Comparison of ENCODE assay signal across 8 cellular contexts in the genomic region with DNA sequence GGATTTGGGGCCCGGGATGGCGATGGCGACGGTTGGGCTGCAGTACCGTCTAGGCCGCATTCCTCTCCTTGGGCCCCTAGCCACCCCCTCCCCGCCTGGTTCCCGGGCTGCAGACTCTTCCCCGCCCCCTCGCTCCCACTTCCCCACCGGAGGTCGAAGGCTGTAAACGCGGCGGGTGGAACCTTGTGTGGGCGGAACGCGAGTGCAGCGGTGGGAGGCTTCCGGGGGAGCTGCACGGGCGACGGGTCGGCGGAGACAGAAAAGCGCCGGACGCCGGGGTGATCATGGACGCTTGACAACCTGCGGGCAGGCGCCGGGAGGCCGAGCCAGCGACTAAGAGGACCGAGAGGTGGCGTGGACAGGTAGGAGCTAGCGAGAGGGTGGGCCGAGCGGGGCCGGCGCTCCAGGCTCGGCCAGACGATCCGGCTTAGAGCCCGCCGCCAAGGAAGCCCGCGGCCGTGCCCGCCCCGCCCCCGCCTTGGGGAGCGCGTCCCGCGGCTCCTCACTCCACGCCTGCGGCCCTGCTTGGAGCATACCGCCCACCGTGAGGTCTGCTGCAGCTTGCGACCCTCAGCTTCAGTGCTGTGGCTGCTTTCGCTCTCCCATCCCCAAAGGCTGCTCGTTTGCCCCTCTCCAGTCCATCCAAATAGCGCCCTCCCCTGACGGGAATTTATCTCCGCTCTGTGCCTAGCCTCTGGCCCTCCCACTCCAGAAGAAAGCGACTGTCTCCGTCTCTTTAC. TPM values are rescaled to one million over a fixed set of nuclear protein-coding genes. Genes with fewer than 3 reads are reported as not detected.
A peak's percentile ranks its signal among the peaks of the same experiment; 100 is the strongest.
DNase-seq lines count a peak whose midpoint lies in the region; ATAC-seq and TF ChIP-seq lines count a peak whose summit lies in the region.

A gene (plus strand): TSS at position 269 of the 740 bp plus-strand sequence. CDS start 2,126 bp downstream, outside the sequence.

- H4K20me1 ChIP-seq in DND-41 (ENCODE audit: insufficient read depth, low read length) (peaks cover 32% of the 10 kb centered on the region), GM23248 (ENCODE audit: insufficient read depth) (no peaks in the 10 kb centered on the region), neural cell (ENCODE audit: insufficient read depth) (no peaks in the 10 kb centered on the region)

- H3K4me1 ChIP-seq in DND-41 (ENCODE audit: insufficient read depth, low read length) (peaks cover 61% of the 10 kb centered on the region), GM23248 (ENCODE audit: insufficient read depth) (peaks cover 17% of the 10 kb centered on the region), stomach (peaks cover 40 to 81% (median 67%) of the 10 kb centered on the region in 4 donors)

- H2AFZ ChIP-seq in DND-41 (ENCODE audit: low read depth, low read length) (peak within 1 kb of the TSS; percentile 94), GM23248 (peak within 1 kb of the TSS; percentile 92), neural cell (ENCODE audit: low read depth, low read length) (peak within 1 kb of the TSS; percentile 77)

- TF ChIP-seq CTCF in DND-41 (IDR thresholded peaks at IDR 0.05; ENCODE audit: borderline replicate concordance, extremely low read depth, low read length, poor library complexity, severe bottlenecking) (peak; percentile 67), fibroblast of villous mesenchyme (IDR thresholded peaks at IDR 0.05; ENCODE audit: insufficient read depth, low read depth, low read length) (peak; percentile 41), neural cell (IDR thresholded peaks at IDR 0.05; ENCODE audit: poor library complexity, severe bottlenecking) (peak; percentile 70), stomach (IDR thresholded peaks at IDR 0.05) (peak in 1 of 7 experiments; percentile 25)

- 0 out of 2 replicates have a peak, but pooled peaks cover 7% of the 10 kb centered on the region for H3F3A ChIP-seq in GM23248 (ENCODE audit: insufficient read depth)
- H3F3A ChIP-seq in neural cell (ENCODE audit: insufficient read depth, low read length, poor library complexity, severe bottlenecking), result no peaks in the 10 kb centered on the region

- H3K9me3 ChIP-seq in DND-41 (ENCODE audit: insufficient read depth, low read length, severe bottlenecking) (no peaks in the 10 kb centered on the region), GM23248 (ENCODE audit: low read depth) (no peaks in the 10 kb centered on the region), neural cell (ENCODE audit: low read length) (no peaks in the 10 kb centered on the region), stomach (no peaks in the 10 kb centered on the region)

- H3K9me2 ChIP-seq in GM23248 (ENCODE audit: insufficient read depth) (no peaks in the 10 kb centered on the region), neural cell (ENCODE audit: insufficient read depth, low read length) (no peaks in the 10 kb centered on the region)

- H3K27ac ChIP-seq in DND-41 (ENCODE audit: low read length) (peak within 1 kb of the TSS; percentile 85), GM23248 (peak within 1 kb of the TSS; percentile 23), neural cell (ENCODE audit: low read length) (peak within 1 kb of the TSS; percentile 72), stomach (peak within 1 kb of the TSS; percentile 58 to 81 (median 76))

- H3K27me3 ChIP-seq in DND-41 (ENCODE audit: insufficient read depth, low read length, poor library complexity), result no peaks in the 10 kb centered on the region
- H3K27me3 ChIP-seq in GM23248 (replicated peaks; ENCODE audit: insufficient read depth), result no peaks in the 10 kb centered on the region
- no peaks in the 10 kb centered on the region for H3K27me3 ChIP-seq in neural cell (ENCODE audit: insufficient read depth, low read depth, low read length)
- H3K27me3 ChIP-seq in stomach, result no peaks in the 10 kb centered on the region

- 1 to 2% methylated on average over 46 to 57 of the region's 69 CpGs for WGBS in GM23248 (ENCODE audit: low coverage in 1 of 2, low lambda C conversion rate in 2 of 2, missing lambda C conversion rate in 2 of 2), 2 experiments
- WGBS in stomach, 5 donors, result 0 to 1% (median 1%) methylated on average over 43 to 69 of the region's 69 CpGs

- peak within 1 kb of the TSS; percentile 70 for H3K9ac ChIP-seq in DND-41 (ENCODE audit: low read depth, low read length)
- H3K9ac ChIP-seq in GM23248, result peak within 1 kb of the TSS; percentile 79
- H3K9ac ChIP-seq in neural cell (ENCODE audit: low read length), result peak within 1 kb of the TSS; percentile 80

- H3K4me2 ChIP-seq in DND-41 (ENCODE audit: insufficient read depth, low read length) (peak within 1 kb of the TSS; percentile 86), GM23248 (ENCODE audit: unreplicated experiment) (peak within 1 kb of the TSS; percentile 87), neural cell (ENCODE audit: low read length) (peak within 1 kb of the TSS; percentile 62)

- no peak for TF ChIP-seq POLR2A in stomach (IDR thresholded peaks at IDR 0.05)

- in situ Hi-C loops in GM23248 (cut with MboI), result no loop called here

- intact Hi-C loops in stomach (cut with DNase I; ENCODE audit: low total_unique reads), result no loop called here

- ATAC-seq in DND-41 (ENCODE audit: insufficient read depth, low read depth), result peak; percentile 79

- H3K4me3 ChIP-seq in DND-41 (ENCODE audit: low read depth in 1 of 2, low read length in 2 of 2) (peak within 1 kb of the TSS; percentile 69 to 92), GM23248 (peak within 1 kb of the TSS; percentile 82), fibroblast of villous mesenchyme (ENCODE audit: low read depth, low read length) (peak within 1 kb of the TSS; percentile 88), neural cell (ENCODE audit: low read length) (peak within 1 kb of the TSS; percentile 95), stomach (peak within 1 kb of the TSS; percentile 94 to 100 (median 98))

- no peak for TF ChIP-seq RAD21 in neural cell (conservative IDR thresholded peaks at IDR 0.05)

- TF ChIP-seq EP300 in neural cell (conservative IDR thresholded peaks at IDR 0.05; ENCODE audit: poor library complexity, severe bottlenecking) (peak; percentile 47), stomach (IDR thresholded peaks at IDR 0.05) (no peak)

- peaks cover 92% of the 10 kb centered on the region for H3K79me2 ChIP-seq in DND-41 (ENCODE audit: insufficient read depth, low read length)
- peaks cover 89% of the 10 kb centered on the region for H3K79me2 ChIP-seq in GM23248 (ENCODE audit: insufficient read depth)
- H3K79me2 ChIP-seq in neural cell (replicated peaks; ENCODE audit: insufficient read depth, low read length), result peaks cover 30% of the 10 kb centered on the region

- H3K36me3 ChIP-seq in DND-41 (ENCODE audit: insufficient read depth, low read length) (peaks cover 29% of the 10 kb centered on the region), GM23248 (ENCODE audit: low read depth) (no peaks in the 10 kb centered on the region; the same call in 1 of the 2 replicates), neural cell (ENCODE audit: insufficient read depth, low read length) (no peaks in the 10 kb centered on the region), stomach (peaks cover 8 to 27% (median 22%) of the 10 kb centered on the region in 4 donors)

- peak; percentile 90 for DNase-seq in DND-41
- peak; percentile 92 for DNase-seq in GM23248
- DNase-seq in LoVo (ENCODE audit: low spot score), result peak; percentile 79
- peak; percentile 68 for DNase-seq in SHP77 treated with DMSO at 0.1 percent for 48 hours (lab: John Stamatoyannopoulos, UW)
- DNase-seq in activated effector memory CD4-positive, alpha-beta T cell treated with anti-CD3 and anti-CD28 coated beads, Interleukin-2, amount 50 U/mL, for 16 hours, result peak; percentile 94
- DNase-seq in fibroblast of villous mesenchyme (ENCODE audit: low read depth), result peak; percentile 74
- peak; percentile 83 for DNase-seq in stomach

TF ChIP-seq in neural cell, 6 proteins besides CTCF, POLR2A, EP300 and RAD21:
- TF ChIP-seq POLR2AphosphoS5 (IDR thresholded peaks at IDR 0.05), result peak; percentile 81
- TF ChIP-seq, protein P1, sequence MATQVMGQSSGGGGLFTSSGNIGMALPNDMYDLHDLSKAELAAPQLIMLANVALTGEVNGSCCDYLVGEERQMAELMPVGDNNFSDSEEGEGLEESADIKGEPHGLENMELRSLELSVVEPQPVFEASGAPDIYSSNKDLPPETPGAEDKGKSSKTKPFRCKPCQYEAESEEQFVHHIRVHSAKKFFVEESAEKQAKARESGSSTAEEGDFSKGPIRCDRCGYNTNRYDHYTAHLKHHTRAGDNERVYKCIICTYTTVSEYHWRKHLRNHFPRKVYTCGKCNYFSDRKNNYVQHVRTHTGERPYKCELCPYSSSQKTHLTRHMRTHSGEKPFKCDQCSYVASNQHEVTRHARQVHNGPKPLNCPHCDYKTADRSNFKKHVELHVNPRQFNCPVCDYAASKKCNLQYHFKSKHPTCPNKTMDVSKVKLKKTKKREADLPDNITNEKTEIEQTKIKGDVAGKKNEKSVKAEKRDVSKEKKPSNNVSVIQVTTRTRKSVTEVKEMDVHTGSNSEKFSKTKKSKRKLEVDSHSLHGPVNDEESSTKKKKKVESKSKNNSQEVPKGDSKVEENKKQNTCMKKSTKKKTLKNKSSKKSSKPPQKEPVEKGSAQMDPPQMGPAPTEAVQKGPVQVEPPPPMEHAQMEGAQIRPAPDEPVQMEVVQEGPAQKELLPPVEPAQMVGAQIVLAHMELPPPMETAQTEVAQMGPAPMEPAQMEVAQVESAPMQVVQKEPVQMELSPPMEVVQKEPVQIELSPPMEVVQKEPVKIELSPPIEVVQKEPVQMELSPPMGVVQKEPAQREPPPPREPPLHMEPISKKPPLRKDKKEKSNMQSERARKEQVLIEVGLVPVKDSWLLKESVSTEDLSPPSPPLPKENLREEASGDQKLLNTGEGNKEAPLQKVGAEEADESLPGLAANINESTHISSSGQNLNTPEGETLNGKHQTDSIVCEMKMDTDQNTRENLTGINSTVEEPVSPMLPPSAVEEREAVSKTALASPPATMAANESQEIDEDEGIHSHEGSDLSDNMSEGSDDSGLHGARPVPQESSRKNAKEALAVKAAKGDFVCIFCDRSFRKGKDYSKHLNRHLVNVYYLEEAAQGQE (IDR thresholded peaks at IDR 0.05; ENCODE audit: borderline replicate concordance), result peak; percentile 85
- TF ChIP-seq MXI1 (conservative IDR thresholded peaks at IDR 0.05; ENCODE audit: poor library complexity, severe bottlenecking), result peak; percentile 86
- peak; percentile 84 for TF ChIP-seq TAF1 (IDR thresholded peaks at IDR 0.05; ENCODE audit: low read depth)
- peak; percentile 52 for TF ChIP-seq SMC3 (conservative IDR thresholded peaks at IDR 0.05; ENCODE audit: poor library complexity)
- TF ChIP-seq EZH2 (IDR thresholded peaks at IDR 0.05; ENCODE audit: borderline replicate concordance, insufficient read depth, low read length, poor library complexity, severe bottlenecking), result no peak

RNA-seq across cellular contexts. Expression of the gene that starts here (rescaled TPM):
- 25.2 and 30.4 TPM in 2 replicates for total RNA-seq in GM23248 (2014; rRNA removed; shearing (Covaris generic))
- polyA plus RNA-seq in GM23248 (2016; fragmentation: Nextera tagmentation; extraction: Ambion mirVana), result 29.7 and 31.4 TPM in 2 replicates
- total RNA-seq in fibroblast of villous mesenchyme, result 22.2 and 23.7 TPM in 2 replicates
- 21.9 and 23.8 TPM in 2 replicates for polyA plus RNA-seq in neural cell
- polyA minus RNA-seq in neural cell, result 31.9 and 33.6 TPM in 2 replicates
- 10 to 100 TPM in 4 of 5 donors, 1 to 10 TPM in 1; 2.3 to 89.3 (median 28.1) TPM for total RNA-seq in stomach
- 10 to 100 TPM; 13.1 to 20.0 (median 14.8) TPM for polyA plus RNA-seq in stomach

Comparison
In these comparisons a context has a peak if more than half of its experiments do, and no peak if none do; other contexts are left out.
1. Peak in every context shown above with its lines: DNase-seq, ATAC-seq, H3K4me3 ChIP-seq and H3K27ac ChIP-seq.
2. H3K27ac ChIP-seq: peak in every context shown above with its lines; median percentile 85 in DND-41; 76 in stomach; 72 in neural cell; 23 in GM23248.